Comparison of ENCODE assay signal across 9 cellular contexts in the genomic region with DNA sequence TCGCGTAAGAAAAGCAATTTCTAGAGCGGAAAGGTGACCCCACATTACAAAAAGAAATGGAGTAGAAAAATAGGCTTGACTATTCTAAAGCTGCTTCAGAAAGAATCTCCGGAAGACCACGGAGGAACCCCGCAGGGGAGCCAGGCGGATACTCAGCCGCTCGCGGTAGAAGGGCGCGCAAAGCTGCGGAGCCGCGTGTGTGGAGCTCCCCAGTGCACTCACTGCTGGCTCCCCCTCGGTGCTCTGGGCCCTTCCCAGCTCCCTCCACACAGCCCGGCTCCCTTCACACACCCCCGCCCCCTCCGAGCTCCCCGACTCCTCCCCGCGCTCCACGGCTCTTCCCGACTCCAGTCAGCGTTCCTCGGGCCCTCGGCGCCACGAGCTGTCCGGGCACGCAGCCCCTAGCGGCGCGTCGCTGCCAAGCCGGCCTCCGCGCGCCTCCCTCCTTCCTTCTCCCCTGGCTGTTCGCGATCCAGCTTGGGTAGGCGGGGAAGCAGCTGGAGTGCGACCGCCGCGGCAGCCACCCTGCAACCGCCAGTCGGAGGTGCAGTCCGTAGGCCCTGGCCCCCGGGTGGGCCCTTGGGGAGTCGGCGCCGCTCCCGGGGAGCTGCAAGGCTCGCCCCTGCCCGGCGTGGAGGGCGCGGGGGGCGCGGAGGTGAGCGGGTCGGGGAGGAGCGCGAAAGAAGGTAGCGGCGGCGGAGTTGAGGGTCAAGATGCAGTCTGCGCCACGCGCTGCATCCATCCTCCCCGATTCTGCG. TPM values are rescaled to one million over a fixed set of nuclear protein-coding genes. Genes with fewer than 3 reads are reported as not detected.
DNase-seq lines count a peak whose midpoint lies in the region; ATAC-seq and TF ChIP-seq lines count a peak whose summit lies in the region.
"Had no signal": no experiment of that assay in that cellular context is flagged by ENCODE, and none has a peak within 500 bp of the region (broad histone marks: within the 10 kb centered on the region; RNA-seq: fewer than 3 reads in every experiment).

TSS of gene STEAP2 (plus strand) at position 350 of the 758 bp plus-strand sequence. CDS start 13,343 bp downstream, outside the sequence.

- H3K4me3 ChIP-seq in A673 (ENCODE audit: low read depth, low read length, poor library complexity, severe bottlenecking) (peak within 1 kb of the TSS; percentile 88), mucosa of stomach (ENCODE audit: low read length) (peak within 1 kb of the TSS; percentile 75)

- TF ChIP-seq CTCF in A673 (conservative IDR thresholded peaks at IDR 0.05; ENCODE audit: low read depth, low read length): peak; percentile 82

- no TSS peak for BruUV-seq in A673 (replicated peaks; lab: Mats Ljungman, UMichigan)

- no peak within 1 kb of the TSS for H3K4me3 Mint-ChIP-seq in activated CD8-positive, alpha-beta T cell treated with anti-CD3 and anti-CD28 coated beads, Interleukin-2, amount 10 ng/mL, durations not matched to agents 7 days and 5 days

- H3K36me3 ChIP-seq in A673 (ENCODE audit: insufficient read depth, low read length, poor library complexity, severe bottlenecking) (peaks cover 10% of the 10 kb centered on the region), mucosa of stomach (ENCODE audit: control insufficient read depth, insufficient read depth, low read length) (no peaks in the 10 kb centered on the region)

- H3K27me3 ChIP-seq in A673 (replicated peaks; ENCODE audit: insufficient read depth, low read depth, low read length, poor library complexity) (no peaks in the 10 kb centered on the region), mucosa of stomach (ENCODE audit: control insufficient read depth, insufficient read depth, low read length) (no peaks in the 10 kb centered on the region)

- DNase-seq in A673 (ENCODE audit: low spot score) (peak; percentile 99), NCI-H2029 (lab: John Stamatoyannopoulos, UW) (peak; percentile 62), fibroblast of gingiva (ENCODE audit: low read depth) (peak; percentile 97), stromal cell of bone marrow (ENCODE audit: low read depth) (peak; percentile 91)
- DNase-seq in activated CD8-positive, alpha-beta T cell treated with anti-CD3 and anti-CD28 coated beads, Interleukin-2, amount 10 ng/mL, durations not matched to agents 7 days and 5 days: peak; percentile 22

- ATAC-seq in GM18498 (IDR thresholded peaks at IDR 0.05; ENCODE audit: unreplicated experiment) (peak; percentile 93), HG02884 (IDR thresholded peaks at IDR 0.05; ENCODE audit: unreplicated experiment) (peak; percentile 95)
- ATAC-seq in activated CD8-positive, alpha-beta T cell treated with anti-CD3 and anti-CD28 coated beads, Interleukin-2, amount 10 ng/mL, durations not matched to agents 7 days and 5 days: peak; percentile 91

- H3K9me3 ChIP-seq in A673 (ENCODE audit: low read depth, low read length, poor library complexity, severe bottlenecking) (no peaks in the 10 kb centered on the region), mucosa of stomach (ENCODE audit: control insufficient read depth, low read length) (no peaks in the 10 kb centered on the region)

- H3K27ac Mint-ChIP-seq in activated CD8-positive, alpha-beta T cell treated with anti-CD3 and anti-CD28 coated beads, Interleukin-2, amount 10 ng/mL, durations not matched to agents 7 days and 5 days: no peak within 1 kb of the TSS

- intact Hi-C loops in A673 (cut with micrococcal nuclease; ENCODE audit: unreplicated experiment): loop anchor here (5.0 kb wide), 3 partner anchors 51 to 216 kb away; partner anchors contain the start of gene CLDN12

- POLR2A ChIA-PET in A673 (lab: Charles Lee; ENCODE audit: low non-redundant PET): interaction anchor here (0.6 to 1.0 kb wide), 4 partner anchors 57 to 1625 kb away, joined by 3 to 5 read pairs (median 3); partner anchors contain the start of gene STEAP1
- POLR2A ChIA-PET in activated CD8-positive, alpha-beta T cell treated with anti-CD3 and anti-CD28 coated beads, Interleukin-2, amount 10 ng/mL, durations not matched to agents 7 days and 5 days (lab: Charles Lee): interaction anchor here (0.6 kb wide), 1 partner anchor 488 kb away, joined by 3 read pairs; no protein-coding TSS in a partner anchor

- peak within 1 kb of the TSS; percentile 100 for H3K9ac ChIP-seq in mucosa of stomach (ENCODE audit: low read length)

- peak within 1 kb of the TSS; percentile 98 for H3K27ac ChIP-seq in A673 (ENCODE audit: low read depth, low read length, poor library complexity, severe bottlenecking)
- H3K27ac ChIP-seq: HL-60 had no signal

- no peaks in the 10 kb centered on the region for H3K36me3 Mint-ChIP-seq in activated CD8-positive, alpha-beta T cell treated with anti-CD3 and anti-CD28 coated beads, Interleukin-2, amount 10 ng/mL, durations not matched to agents 7 days and 5 days (ENCODE audit: low read depth)

- peaks cover 6% of the 10 kb centered on the region for H3K4me1 Mint-ChIP-seq in activated CD8-positive, alpha-beta T cell treated with anti-CD3 and anti-CD28 coated beads, Interleukin-2, amount 10 ng/mL, durations not matched to agents 7 days and 5 days (ENCODE audit: low read depth)

- H3K4me1 ChIP-seq in A673 (ENCODE audit: insufficient read depth, low read length, poor library complexity, severe bottlenecking): peaks cover 38% of the 10 kb centered on the region
- peaks cover 16% of the 10 kb centered on the region for H3K4me1 ChIP-seq in mucosa of stomach (ENCODE audit: control insufficient read depth, insufficient read depth, low read length)

- CTCF ChIA-PET in A673 (lab: Charles Lee): interaction anchor here (0.6 to 1.0 kb wide), 2 partner anchors 11 to 216 kb away, joined by 3 to 5 read pairs; no protein-coding TSS in a partner anchor
- CTCF ChIA-PET in activated CD8-positive, alpha-beta T cell treated with anti-CD3 and anti-CD28 coated beads, Interleukin-2, amount 10 ng/mL, durations not matched to agents 7 days and 5 days (lab: Charles Lee): interaction anchor here (0.7 to 1.7 kb wide), 9 partner anchors 12 to 134 kb away, joined by 3 to 6 read pairs (median 4); partner anchors contain the start of gene STEAP1

- peaks cover 26% of the 10 kb centered on the region for H3K27me3 Mint-ChIP-seq in activated CD8-positive, alpha-beta T cell treated with anti-CD3 and anti-CD28 coated beads, Interleukin-2, amount 10 ng/mL, durations not matched to agents 7 days and 5 days (ENCODE audit: low read depth)

- no peaks in the 10 kb centered on the region for H3K9me3 Mint-ChIP-seq in activated CD8-positive, alpha-beta T cell treated with anti-CD3 and anti-CD28 coated beads, Interleukin-2, amount 10 ng/mL, durations not matched to agents 7 days and 5 days (ENCODE audit: insufficient read depth)

RNA-seq across cellular contexts. Expression of gene STEAP2, which starts in this region (rescaled TPM):
- 114 and 134 TPM in 2 replicates for total RNA-seq in A673 (2021)
- not detected for total RNA-seq in activated CD8-positive, alpha-beta T cell treated with anti-CD3 and anti-CD28 coated beads, Interleukin-2, amount 10 ng/mL, durations not matched to agents 7 days and 5 days

Comparison
In these comparisons a context has a peak if more than half of its experiments do, and no peak if none do; other contexts are left out.
1. Peak in every context shown above with its lines: DNase-seq, ATAC-seq, H3K4me3 ChIP-seq and H3K27ac ChIP-seq.
2. RNA of gene STEAP2 (total RNA-seq): 114 to 134 TPM in A673; not detected in activated CD8-positive, alpha-beta T cell treated with anti-CD3 and anti-CD28 coated beads, Interleukin-2, amount 10 ng/mL, durations not matched to agents 7 days and 5 days; every median in the first group is over 100 times any median in the second.
3. Peak in DNase-seq and ATAC-seq in activated CD8-positive, alpha-beta T cell treated with anti-CD3 and anti-CD28 coated beads, Interleukin-2, amount 10 ng/mL, durations not matched to agents 7 days and 5 days; RNA of the gene not detected or under 1 TPM.
4. DNase-seq: peak in every context shown above with its lines; median percentile 99 in A673; 97 in fibroblast of gingiva; 91 in stromal cell of bone marrow; 62 in NCI-H2029; 22 in activated CD8-positive, alpha-beta T cell treated with anti-CD3 and anti-CD28 coated beads, Interleukin-2, amount 10 ng/mL, durations not matched to agents 7 days and 5 days.